3 cellular contexts compared by ENCODE assay signal in the genomic region with DNA sequence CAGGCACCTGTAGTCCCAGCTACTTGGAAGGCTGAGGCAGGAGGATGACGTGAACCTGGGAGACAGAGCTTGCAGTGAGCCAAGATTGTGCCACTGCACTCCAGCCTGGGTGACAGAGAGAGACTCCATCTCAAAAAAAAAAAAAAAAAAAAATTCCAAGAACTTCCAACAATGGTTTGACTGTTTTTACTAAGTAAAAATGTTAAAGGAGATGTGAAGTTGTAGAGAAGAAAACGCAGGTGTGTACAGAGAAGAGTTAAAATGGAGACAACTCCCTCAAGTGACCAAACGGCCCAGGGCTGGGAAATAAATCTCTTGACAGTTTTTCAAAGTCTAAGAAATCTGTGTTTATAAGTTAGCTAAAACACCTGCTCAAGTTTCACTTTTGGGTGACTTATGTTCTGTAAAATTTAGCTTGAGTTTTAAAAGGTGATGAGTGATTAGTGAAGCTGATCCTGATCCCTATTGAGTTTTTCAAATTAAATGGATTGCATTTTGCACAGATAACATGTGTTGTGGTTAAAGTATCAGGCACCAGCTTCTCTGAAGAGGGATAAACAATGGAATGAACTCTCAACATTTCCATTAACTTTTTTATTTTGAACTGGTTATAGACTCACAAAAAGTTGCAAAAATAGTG.
TF ChIP-seq lines count a peak whose summit lies in the region.

No MANE protein-coding gene starts in this region.

TF ChIP-seq in HEK293, 187 proteins besides CTCF, POLR2A, EP300 and RAD21 (continued from another document and continues in another):
- 0 out of 2 replicates have a peak, but pooled peaks have one; percentile 19 for TF ChIP-seq TCF7L2 (IDR thresholded peaks at IDR 0.05; ENCODE audit: borderline replicate concordance, low read depth, low read length)
- no peak for TF ChIP-seq KLF9 (tag by site-specific recombination; IDR thresholded peaks at IDR 0.05; ENCODE audit: low read depth)
- TF ChIP-seq IKZF3 (tag by site-specific recombination; IDR thresholded peaks at IDR 0.05) = peak; percentile 64; the same call in 1 of the 2 replicates
- TF ChIP-seq ZNF580 (tag by site-specific recombination; IDR thresholded peaks at IDR 0.05) = peak; percentile 80
- no peak for TF ChIP-seq ZNF26 (tag by site-specific recombination; IDR thresholded peaks at IDR 0.05)
- TF ChIP-seq ZNF513 (tag by site-specific recombination; IDR thresholded peaks at IDR 0.05) = peak; percentile 54
- TF ChIP-seq ZBTB8A (tag by site-specific recombination; IDR thresholded peaks at IDR 0.05) = 0 out of 2 replicates have a peak, but pooled peaks have one; percentile 19
- no peak for TF ChIP-seq ZNF548 (tag by site-specific recombination; IDR thresholded peaks at IDR 0.05)
- peak; percentile 95 for TF ChIP-seq GFI1B (tag by site-specific recombination; IDR thresholded peaks at IDR 0.05)
- TF ChIP-seq OSR2 (tag by site-specific recombination; IDR thresholded peaks at IDR 0.05) = peak; percentile 89
- 0 out of 2 replicates have a peak, but pooled peaks have one; percentile 9 for TF ChIP-seq GLI2 (tag by site-specific recombination; IDR thresholded peaks at IDR 0.05; ENCODE audit: borderline replicate concordance, low read depth)
- TF ChIP-seq ZNF549 (tag by site-specific recombination; IDR thresholded peaks at IDR 0.05) = peak; percentile 72; the same call in 1 of the 2 replicates
- no peak for TF ChIP-seq ZNF23 (tag by site-specific recombination; IDR thresholded peaks at IDR 0.05; ENCODE audit: borderline replicate concordance)
- TF ChIP-seq BCL6B (tag by site-specific recombination; IDR thresholded peaks at IDR 0.05) = 0 out of 2 replicates have a peak, but pooled peaks have one; percentile 48
- peak; percentile 76 for TF ChIP-seq WT1 (tag by site-specific recombination; IDR thresholded peaks at IDR 0.05)

TF ChIP-seq in GM12878, 131 proteins besides CTCF, POLR2A, EP300 and RAD21 (continued from another document and continues in another):
- TF ChIP-seq USF1 (IDR thresholded peaks at IDR 0.05; ENCODE audit: borderline replicate concordance, extremely low read length, insufficient read depth, low read depth, low read length) (no peak), JUND (IDR thresholded peaks at IDR 0.05; ENCODE audit: low read depth, low read length) (no peak), CEBPZ (IDR thresholded peaks at IDR 0.05; ENCODE audit: low read depth, low read length) (no peak), CBX3 (IDR thresholded peaks at IDR 0.05; ENCODE audit: borderline replicate concordance, low read depth) (no peak), RFX5 (IDR thresholded peaks at IDR 0.05; ENCODE audit: low read depth, low read length) (no peak), ZNF24 (IDR thresholded peaks at IDR 0.05) (no peak), CHD4 (IDR thresholded peaks at IDR 0.05) (no peak), ZZZ3 (IDR thresholded peaks at IDR 0.05; ENCODE audit: control insufficient read depth, insufficient read length, low read depth) (no peak), NRF1 (conservative IDR thresholded peaks at IDR 0.05; ENCODE audit: low read depth, low read length) (no peak), POU2F2 (IDR thresholded peaks at IDR 0.05; ENCODE audit: borderline replicate concordance, low read depth, low read length) (no peak), ATF7 (IDR thresholded peaks at IDR 0.05; ENCODE audit: low read depth) (no peak), ZNF384 (IDR thresholded peaks at IDR 0.05; ENCODE audit: borderline replicate concordance, low read depth, low read length) (no peak), LARP7 (IDR thresholded peaks at IDR 0.05) (no peak), RUNX3 (IDR thresholded peaks at IDR 0.05; ENCODE audit: low read length) (no peak), ZNF687 (IDR thresholded peaks at IDR 0.05) (no peak)
- TF ChIP-seq, protein P1, sequence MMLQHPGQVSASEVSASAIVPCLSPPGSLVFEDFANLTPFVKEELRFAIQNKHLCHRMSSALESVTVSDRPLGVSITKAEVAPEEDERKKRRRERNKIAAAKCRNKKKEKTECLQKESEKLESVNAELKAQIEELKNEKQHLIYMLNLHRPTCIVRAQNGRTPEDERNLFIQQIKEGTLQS (IDR thresholded peaks at IDR 0.05; ENCODE audit: borderline replicate concordance, extremely low read depth, low read depth, low read length) = no peak

TF ChIP-seq in WTC11, 78 proteins besides CTCF, POLR2A, EP300 and RAD21:
- no peak for TF ChIP-seq ZNF425 (CRISPR knock-in tag; conservative IDR thresholded peaks at IDR 0.05)
- TF ChIP-seq, protein P2, sequence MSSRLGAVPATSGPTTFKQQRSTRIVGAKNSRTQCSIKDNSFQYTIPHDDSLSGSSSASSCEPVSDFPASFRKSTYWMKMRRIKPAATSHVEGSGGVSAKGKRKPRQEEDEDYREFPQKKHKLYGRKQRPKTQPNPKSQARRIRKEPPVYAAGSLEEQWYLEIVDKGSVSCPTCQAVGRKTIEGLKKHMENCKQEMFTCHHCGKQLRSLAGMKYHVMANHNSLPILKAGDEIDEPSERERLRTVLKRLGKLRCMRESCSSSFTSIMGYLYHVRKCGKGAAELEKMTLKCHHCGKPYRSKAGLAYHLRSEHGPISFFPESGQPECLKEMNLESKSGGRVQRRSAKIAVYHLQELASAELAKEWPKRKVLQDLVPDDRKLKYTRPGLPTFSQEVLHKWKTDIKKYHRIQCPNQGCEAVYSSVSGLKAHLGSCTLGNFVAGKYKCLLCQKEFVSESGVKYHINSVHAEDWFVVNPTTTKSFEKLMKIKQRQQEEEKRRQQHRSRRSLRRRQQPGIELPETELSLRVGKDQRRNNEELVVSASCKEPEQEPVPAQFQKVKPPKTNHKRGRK (CRISPR knock-in tag; IDR thresholded peaks at IDR 0.05; ENCODE audit: borderline replicate concordance) = no peak
- TF ChIP-seq, protein P3, sequence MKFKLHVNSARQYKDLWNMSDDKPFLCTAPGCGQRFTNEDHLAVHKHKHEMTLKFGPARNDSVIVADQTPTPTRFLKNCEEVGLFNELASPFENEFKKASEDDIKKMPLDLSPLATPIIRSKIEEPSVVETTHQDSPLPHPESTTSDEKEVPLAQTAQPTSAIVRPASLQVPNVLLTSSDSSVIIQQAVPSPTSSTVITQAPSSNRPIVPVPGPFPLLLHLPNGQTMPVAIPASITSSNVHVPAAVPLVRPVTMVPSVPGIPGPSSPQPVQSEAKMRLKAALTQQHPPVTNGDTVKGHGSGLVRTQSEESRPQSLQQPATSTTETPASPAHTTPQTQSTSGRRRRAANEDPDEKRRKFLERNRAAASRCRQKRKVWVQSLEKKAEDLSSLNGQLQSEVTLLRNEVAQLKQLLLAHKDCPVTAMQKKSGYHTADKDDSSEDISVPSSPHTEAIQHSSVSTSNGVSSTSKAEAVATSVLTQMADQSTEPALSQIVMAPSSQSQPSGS (CRISPR knock-in tag; IDR thresholded peaks at IDR 0.05; ENCODE audit: borderline replicate concordance, low read depth) = no peak
- no peak for TF ChIP-seq EMX1 (CRISPR knock-in tag; IDR thresholded peaks at IDR 0.05)
- TF ChIP-seq MXD4 (CRISPR knock-in tag; IDR thresholded peaks at IDR 0.05; ENCODE audit: borderline replicate concordance) = no peak
- TF ChIP-seq, protein P4, sequence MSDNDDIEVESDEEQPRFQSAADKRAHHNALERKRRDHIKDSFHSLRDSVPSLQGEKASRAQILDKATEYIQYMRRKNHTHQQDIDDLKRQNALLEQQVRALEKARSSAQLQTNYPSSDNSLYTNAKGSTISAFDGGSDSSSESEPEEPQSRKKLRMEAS (CRISPR knock-in tag; IDR thresholded peaks at IDR 0.05) = no peak
- no peak for TF ChIP-seq ARID4B (CRISPR knock-in tag; IDR thresholded peaks at IDR 0.05; ENCODE audit: borderline replicate concordance)
- TF ChIP-seq TEAD4 (CRISPR knock-in tag; IDR thresholded peaks at IDR 0.05) = no peak
- no peak for TF ChIP-seq SMAD4 (CRISPR knock-in tag; IDR thresholded peaks at IDR 0.05)
- TF ChIP-seq HMGA2 (CRISPR knock-in tag; IDR thresholded peaks at IDR 0.05) = no peak
- TF ChIP-seq IRF2 (CRISPR knock-in tag; IDR thresholded peaks at IDR 0.05; ENCODE audit: borderline replicate concordance, low read depth) = no peak
- no peak for TF ChIP-seq ZNF416 (CRISPR knock-in tag; IDR thresholded peaks at IDR 0.05)
- no peak for TF ChIP-seq NFE2L1 (CRISPR knock-in tag; IDR thresholded peaks at IDR 0.05)
